Comparison of ENCODE assay signal across 2 cellular contexts in genomic region chr7:141074997-141075396, GRCh38.
TF ChIP-seq lines count a peak whose summit lies in the region.

No MANE protein-coding gene starts in this region.

TF ChIP-seq in A549, 52 proteins besides CTCF, POLR2A, EP300 and RAD21 (continued from another document):
- TF ChIP-seq ZC3H11A (IDR thresholded peaks at IDR 0.05) (no peak), MYC (IDR thresholded peaks at IDR 0.05; ENCODE audit: borderline replicate concordance, low read length) (no peak), NFE2L2 (conservative IDR thresholded peaks at IDR 0.05; ENCODE audit: low read length) (no peak), PBX3 (IDR thresholded peaks at IDR 0.05) (no peak), EHF (CRISPR knock-in tag; IDR thresholded peaks at IDR 0.05) (no peak), JUN (IDR thresholded peaks at IDR 0.05) (no peak), E2F6 (IDR thresholded peaks at IDR 0.05; ENCODE audit: borderline replicate concordance, low read depth) (no peak), MAFK (IDR thresholded peaks at IDR 0.05; ENCODE audit: partially characterized antibody) (no peak)

TF ChIP-seq in GM23338, 12 proteins besides CTCF, POLR2A, EP300 and RAD21 (continued from another document):
- TF ChIP-seq ZNF462 (CRISPR knock-in tag; IDR thresholded peaks at IDR 0.05) = no peak
- no peak for TF ChIP-seq NANOG (IDR thresholded peaks at IDR 0.05; ENCODE audit: borderline replicate concordance)
- no peak for TF ChIP-seq CREB1 (CRISPR knock-in tag; IDR thresholded peaks at IDR 0.05; ENCODE audit: low read depth)
- no peak for TF ChIP-seq ZNF331 (CRISPR knock-in tag; IDR thresholded peaks at IDR 0.05; ENCODE audit: low read depth)
